ENCODE assay signal across 9 cellular contexts in genomic region chr13:73849292-73849691, GRCh38.
DNase-seq lines count a peak whose midpoint lies in the region; ATAC-seq and TF ChIP-seq lines count a peak whose summit lies in the region.
"Had no signal": no experiment of that assay in that cellular context is flagged by ENCODE, and none has a peak within 500 bp of the region (broad histone marks: within the 10 kb centered on the region; RNA-seq: fewer than 3 reads in every experiment).

No MANE protein-coding gene starts in this region.

- H3K4me3 Mint-ChIP-seq in activated T-helper 17 cell treated with anti-CD3 and anti-CD28 coated beads, Interleukin-2, amount 50 U/mL, for 72 hours, result peak overlapping the region; percentile 26

- peak overlapping the region; percentile 30 for H3K27ac ChIP-seq in mesodermal cell (ENCODE audit: low read depth, low read length, severe bottlenecking)
- H3K27ac ChIP-seq: body of pancreas had no signal

- H3K9me3 Mint-ChIP-seq in activated T-helper 17 cell treated with anti-CD3 and anti-CD28 coated beads, Interleukin-2, amount 50 U/mL, for 72 hours, result no peaks in the 10 kb centered on the region

- no peak for TF ChIP-seq POLR2A in erythroblast (IDR thresholded peaks at IDR 0.05; ENCODE audit: low read length)

- H3K36me3 Mint-ChIP-seq in activated T-helper 17 cell treated with anti-CD3 and anti-CD28 coated beads, Interleukin-2, amount 50 U/mL, for 72 hours (ENCODE audit: low read depth), result peaks cover 23% of the 10 kb centered on the region

- H3K4me1 ChIP-seq in mesodermal cell (ENCODE audit: control insufficient read depth, insufficient read depth, low read length, poor library complexity, severe bottlenecking), result no peaks in the 10 kb centered on the region
- H3K4me1 ChIP-seq: body of pancreas had no signal

- 6 to 19% methylated on average over 2 to 4 of the region's 5 CpGs for WGBS in mesodermal cell (ENCODE audit: insufficient coverage in 2 of 2), 2 experiments

- no peak overlapping the region for H3K4me3 ChIP-seq in mesodermal cell (ENCODE audit: extremely low read depth, insufficient read depth, low read length, poor library complexity, severe bottlenecking)
- H3K4me3 ChIP-seq: body of pancreas had no signal

- DNase-seq in activated CD4-positive, alpha-beta T cell treated with anti-CD3 and anti-CD28 coated beads for 48 hours, result peak; percentile 21
- DNase-seq in activated CD4-positive, alpha-beta T cell treated with anti-CD3 and anti-CD28 coated beads for 1 hour, result no peak
- DNase-seq in NCI-H510A (lab: John Stamatoyannopoulos, UW) (no peak), erythroblast (lab: John Stamatoyannopoulos, UW) (no peak), kidney glomerular epithelial cell (lab: John Stamatoyannopoulos, UW) (no peak)

- H3K4me1 Mint-ChIP-seq in activated T-helper 17 cell treated with anti-CD3 and anti-CD28 coated beads, Interleukin-2, amount 50 U/mL, for 72 hours, result peaks cover 24% of the 10 kb centered on the region

- no peaks in the 10 kb centered on the region for H3K9me3 ChIP-seq in mesodermal cell (ENCODE audit: control insufficient read depth, low read length)
- H3K9me3 ChIP-seq: body of pancreas had no signal

- H3K36me3 ChIP-seq in mesodermal cell (ENCODE audit: control insufficient read depth, insufficient read depth, low read length), result peaks cover 4% of the 10 kb centered on the region

- peak; percentile 69 for ATAC-seq in HG03342 (IDR thresholded peaks at IDR 0.05; ENCODE audit: unreplicated experiment)
- ATAC-seq in activated T-helper 17 cell treated with anti-CD3 and anti-CD28 coated beads, Interleukin-2, amount 50 U/mL, for 72 hours (replicated peaks), result peak; percentile 23
- ATAC-seq: body of pancreas had no signal

- H3K27ac Mint-ChIP-seq in activated T-helper 17 cell treated with anti-CD3 and anti-CD28 coated beads, Interleukin-2, amount 50 U/mL, for 72 hours, result no peak overlapping the region

- H3K27me3 Mint-ChIP-seq in activated T-helper 17 cell treated with anti-CD3 and anti-CD28 coated beads, Interleukin-2, amount 50 U/mL, for 72 hours, result no peaks in the 10 kb centered on the region
